Comparison of ENCODE assay signal across 10 cellular contexts in the genomic region with DNA sequence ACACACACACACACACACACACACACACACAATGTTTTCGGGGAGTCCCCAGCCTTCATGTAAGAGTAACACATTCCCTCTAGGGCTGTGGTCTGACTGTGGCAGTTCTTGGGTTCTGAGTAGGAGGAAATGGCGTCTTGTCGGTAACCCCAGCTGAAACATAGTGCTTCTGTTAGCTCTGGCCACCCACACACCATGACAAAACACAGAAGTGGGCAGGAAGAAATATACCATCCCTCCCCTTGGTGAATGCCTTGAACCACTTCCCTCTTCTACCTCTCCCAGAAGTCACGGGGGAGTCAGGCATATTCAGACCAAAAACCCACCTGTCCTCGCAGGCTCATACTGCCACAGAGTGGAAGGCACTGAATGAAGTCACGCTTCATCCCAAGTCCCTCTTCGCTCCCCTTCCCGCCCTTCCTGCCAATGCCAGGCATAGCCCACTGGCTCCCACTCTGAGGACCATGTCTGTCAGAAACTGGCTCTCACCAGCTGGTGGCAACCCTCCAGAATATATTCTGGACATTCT. TPM values are rescaled to one million over a fixed set of nuclear protein-coding genes. Genes with fewer than 3 reads are reported as not detected.
DNase-seq lines count a peak whose midpoint lies in the region; ATAC-seq, FAIRE-seq and TF ChIP-seq lines count a peak whose summit lies in the region.
"Had no signal": no experiment of that assay in that cellular context is flagged by ENCODE, and none has a peak within 500 bp of the region (broad histone marks: within the 10 kb centered on the region; RNA-seq: fewer than 3 reads in every experiment).

No MANE protein-coding gene starts in this region.

- H3K9me3 ChIP-seq in CD4-positive, alpha-beta memory T cell (ENCODE audit: control insufficient read depth in 1 of 2, low read length in 2 of 2): no peaks in the 10 kb centered on the region
- H3K9me3 ChIP-seq in osteoblast (ENCODE audit: low read depth, low read length): no peaks in the 10 kb centered on the region

- peak overlapping the region; percentile 46 for H3K27ac ChIP-seq in CD4-positive, alpha-beta memory T cell (ENCODE audit: low read depth, low read length)
- no peak overlapping the region for H3K27ac ChIP-seq in osteoblast (ENCODE audit: low read depth, low read length)

- peaks cover 20 to 45% (median 28%) of the 10 kb centered on the region in 4 donors for H3K4me1 Mint-ChIP-seq in CD4-positive, alpha-beta memory T cell

- H2AFZ ChIP-seq in osteoblast (ENCODE audit: low read length): peak overlapping the region; percentile 76

- H3K4me1 ChIP-seq in CD4-positive, alpha-beta memory T cell (ENCODE audit: insufficient read depth, low read length): peaks cover 19% of the 10 kb centered on the region
- peaks cover 28% of the 10 kb centered on the region for H3K4me1 ChIP-seq in osteoblast (ENCODE audit: insufficient read depth, low read length)

- H3K4me3 ChIP-seq in CD4-positive, alpha-beta memory T cell (ENCODE audit: low read length in 2 of 2): no peak overlapping the region
- no peak overlapping the region for H3K4me3 ChIP-seq in osteoblast (ENCODE audit: insufficient read depth, low read length)

- H3K27me3 ChIP-seq in CD4-positive, alpha-beta memory T cell (ENCODE audit: insufficient read depth, low read length): no peaks in the 10 kb centered on the region
- no peaks in the 10 kb centered on the region for H3K27me3 ChIP-seq in osteoblast (ENCODE audit: insufficient read depth, low read length)

- CTCF ChIA-PET in CD4-positive, alpha-beta memory T cell (lab: Charles Lee; ENCODE audit: partially characterized antibody): interaction anchor here (0.8 to 16.2 kb wide), 22 partner anchors 8 to 154 kb away, joined by 3 to 219 read pairs (median 4); a partner anchor contains a TSS

- intact Hi-C loops in CD4-positive, alpha-beta memory T cell (cut with micrococcal nuclease): loop anchor here (5.0 kb wide), 1 partner anchor 301 kb away; a partner anchor contains a TSS

- no peaks in the 10 kb centered on the region for H3K27me3 Mint-ChIP-seq in CD4-positive, alpha-beta memory T cell

- ATAC-seq in HG03565 (IDR thresholded peaks at IDR 0.05; ENCODE audit: unreplicated experiment): peak; percentile 50

- POLR2A ChIA-PET in CD4-positive, alpha-beta memory T cell (lab: Charles Lee; ENCODE audit: partially characterized antibody): interaction anchor here (0.6 to 2.5 kb wide), 14 partner anchors 11 to 130 kb away, joined by 3 to 28 read pairs (median 4); a partner anchor contains a TSS

- H3K79me2 ChIP-seq in osteoblast (ENCODE audit: insufficient read depth, low read length): no peaks in the 10 kb centered on the region

- no peaks in the 10 kb centered on the region for H4K20me1 ChIP-seq in osteoblast (ENCODE audit: insufficient read depth, low read length)

- H3K36me3 ChIP-seq in CD4-positive, alpha-beta memory T cell (ENCODE audit: insufficient read depth, low read length): peaks cover 14% of the 10 kb centered on the region
- peaks cover 10% of the 10 kb centered on the region for H3K36me3 ChIP-seq in osteoblast (ENCODE audit: insufficient read depth, low read length)

- peak overlapping the region; percentile 74 to 90 (median 84) for H3K27ac Mint-ChIP-seq in CD4-positive, alpha-beta memory T cell

- peak overlapping the region in 6 of 8 donors; percentile 4 to 66 (median 38) for H3K4me3 Mint-ChIP-seq in CD4-positive, alpha-beta memory T cell

- FAIRE-seq in urothelium cell line (lab: Jason Lieb, UNC) (no peak), H54 (lab: Jason Lieb, UNC) (no peak)
- FAIRE-seq: keratinocyte had no signal

- H3K36me3 Mint-ChIP-seq in CD4-positive, alpha-beta memory T cell: peaks cover 11 to 20% of the 10 kb centered on the region in 2 donors

- no peak for TF ChIP-seq POLR2A in H54 (IDR thresholded peaks at IDR 0.05; ENCODE audit: low read depth, low read length)

- no peaks in the 10 kb centered on the region for H3K9me3 Mint-ChIP-seq in CD4-positive, alpha-beta memory T cell

- DNase-seq in CD4-positive, alpha-beta memory T cell: peak; percentile 56 to 83 (median 63)
- DNase-seq in activated T-cell treated with anti-CD3 and anti-CD28 coated beads for 24 hours (ENCODE audit: low read depth): peak; percentile 67
- no peak for DNase-seq in osteoblast (ENCODE audit: insufficient read length, low spot score, missing footprints)
- DNase-seq in EL: no peak
- DNase-seq in urothelium cell line (ENCODE audit: low spot score): no peak
- no peak for DNase-seq in kidney glomerular epithelial cell (lab: John Stamatoyannopoulos, UW)
- no peak for DNase-seq in H54 (ENCODE audit: insufficient read length, low spot score)
- DNase-seq: Calu3 had no signal

- H3K4me2 ChIP-seq in osteoblast (ENCODE audit: insufficient read depth, low read length): peak overlapping the region; percentile 19

- TF ChIP-seq CTCF in osteoblast (IDR thresholded peaks at IDR 0.05; ENCODE audit: extremely low read depth, low read depth, low read length): no peak

RNA-seq across cellular contexts. Expression of a gene that starts 11.5 kb away (rescaled TPM):
- total RNA-seq in CD4-positive, alpha-beta memory T cell: 10 to 100 TPM; 48.4 to 52.1 TPM
- polyA plus RNA-seq in CD4-positive, alpha-beta memory T cell: 10 to 100 TPM; 30.8 to 38.9 TPM
- 43.6 and 48.1 TPM in 2 replicates for total RNA-seq in osteoblast

RNA-seq across cellular contexts. Expression of a gene that starts 18.4 kb away (rescaled TPM):
- total RNA-seq in CD4-positive, alpha-beta memory T cell: 10 to 100 TPM; 83.1 to 86.1 TPM
- polyA plus RNA-seq in CD4-positive, alpha-beta memory T cell: 100 to 1,000 TPM; 111 to 126 TPM
- 55.7 and 61.6 TPM in 2 replicates for total RNA-seq in osteoblast

Comparison
In these comparisons a context has a peak if more than half of its experiments do, and no peak if none do; other contexts are left out.
1. DNase-seq: peak in CD4-positive, alpha-beta memory T cell (5 of 5) and activated T-cell treated with anti-CD3 and anti-CD28 coated beads for 24 hours (single experiment); none in osteoblast (single experiment), EL (single experiment), urothelium cell line (single experiment), kidney glomerular epithelial cell (single experiment) and H54 (single experiment).